2 cellular contexts compared by ENCODE assay signal in the genomic region with DNA sequence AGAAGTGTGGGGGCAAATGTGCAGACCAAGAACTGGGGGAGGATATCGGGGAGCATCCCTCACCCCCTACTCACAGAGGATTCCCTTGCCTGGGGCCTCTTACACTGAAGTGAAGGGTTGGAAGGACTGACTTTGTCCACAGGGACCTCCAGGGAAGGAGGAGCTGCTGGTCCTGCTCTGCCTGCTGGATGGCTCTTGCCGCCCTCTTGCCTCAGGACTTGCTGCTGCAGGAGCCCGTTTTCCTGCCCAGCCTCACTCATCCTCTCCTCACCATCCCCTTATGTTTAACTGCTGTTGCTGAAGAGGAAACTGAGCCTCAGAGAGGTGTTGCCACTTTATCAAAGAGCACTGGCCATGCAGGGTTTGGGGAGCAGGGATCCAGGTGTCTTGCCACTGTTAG.
TF ChIP-seq lines count a peak whose summit lies in the region.

No MANE protein-coding gene starts in this region.

TF ChIP-seq in GM23338, 12 proteins besides CTCF, POLR2A, EP300 and RAD21:
- no peak for TF ChIP-seq CREB1 (CRISPR knock-in tag; IDR thresholded peaks at IDR 0.05; ENCODE audit: low read depth)
- TF ChIP-seq STAT1 (IDR thresholded peaks at IDR 0.05; ENCODE audit: unreplicated experiment) = no peak
- no peak for TF ChIP-seq EZH2phosphoT487 (IDR thresholded peaks at IDR 0.05; ENCODE audit: unreplicated experiment)
- TF ChIP-seq ZNF114 (CRISPR knock-in tag; IDR thresholded peaks at IDR 0.05) = no peak
- TF ChIP-seq EZH2 (IDR thresholded peaks at IDR 0.05; ENCODE audit: low read depth, unreplicated experiment) = no peak
- TF ChIP-seq POLR2AphosphoS5 (IDR thresholded peaks at IDR 0.05; ENCODE audit: low read depth) = no peak
- TF ChIP-seq, protein P1, sequence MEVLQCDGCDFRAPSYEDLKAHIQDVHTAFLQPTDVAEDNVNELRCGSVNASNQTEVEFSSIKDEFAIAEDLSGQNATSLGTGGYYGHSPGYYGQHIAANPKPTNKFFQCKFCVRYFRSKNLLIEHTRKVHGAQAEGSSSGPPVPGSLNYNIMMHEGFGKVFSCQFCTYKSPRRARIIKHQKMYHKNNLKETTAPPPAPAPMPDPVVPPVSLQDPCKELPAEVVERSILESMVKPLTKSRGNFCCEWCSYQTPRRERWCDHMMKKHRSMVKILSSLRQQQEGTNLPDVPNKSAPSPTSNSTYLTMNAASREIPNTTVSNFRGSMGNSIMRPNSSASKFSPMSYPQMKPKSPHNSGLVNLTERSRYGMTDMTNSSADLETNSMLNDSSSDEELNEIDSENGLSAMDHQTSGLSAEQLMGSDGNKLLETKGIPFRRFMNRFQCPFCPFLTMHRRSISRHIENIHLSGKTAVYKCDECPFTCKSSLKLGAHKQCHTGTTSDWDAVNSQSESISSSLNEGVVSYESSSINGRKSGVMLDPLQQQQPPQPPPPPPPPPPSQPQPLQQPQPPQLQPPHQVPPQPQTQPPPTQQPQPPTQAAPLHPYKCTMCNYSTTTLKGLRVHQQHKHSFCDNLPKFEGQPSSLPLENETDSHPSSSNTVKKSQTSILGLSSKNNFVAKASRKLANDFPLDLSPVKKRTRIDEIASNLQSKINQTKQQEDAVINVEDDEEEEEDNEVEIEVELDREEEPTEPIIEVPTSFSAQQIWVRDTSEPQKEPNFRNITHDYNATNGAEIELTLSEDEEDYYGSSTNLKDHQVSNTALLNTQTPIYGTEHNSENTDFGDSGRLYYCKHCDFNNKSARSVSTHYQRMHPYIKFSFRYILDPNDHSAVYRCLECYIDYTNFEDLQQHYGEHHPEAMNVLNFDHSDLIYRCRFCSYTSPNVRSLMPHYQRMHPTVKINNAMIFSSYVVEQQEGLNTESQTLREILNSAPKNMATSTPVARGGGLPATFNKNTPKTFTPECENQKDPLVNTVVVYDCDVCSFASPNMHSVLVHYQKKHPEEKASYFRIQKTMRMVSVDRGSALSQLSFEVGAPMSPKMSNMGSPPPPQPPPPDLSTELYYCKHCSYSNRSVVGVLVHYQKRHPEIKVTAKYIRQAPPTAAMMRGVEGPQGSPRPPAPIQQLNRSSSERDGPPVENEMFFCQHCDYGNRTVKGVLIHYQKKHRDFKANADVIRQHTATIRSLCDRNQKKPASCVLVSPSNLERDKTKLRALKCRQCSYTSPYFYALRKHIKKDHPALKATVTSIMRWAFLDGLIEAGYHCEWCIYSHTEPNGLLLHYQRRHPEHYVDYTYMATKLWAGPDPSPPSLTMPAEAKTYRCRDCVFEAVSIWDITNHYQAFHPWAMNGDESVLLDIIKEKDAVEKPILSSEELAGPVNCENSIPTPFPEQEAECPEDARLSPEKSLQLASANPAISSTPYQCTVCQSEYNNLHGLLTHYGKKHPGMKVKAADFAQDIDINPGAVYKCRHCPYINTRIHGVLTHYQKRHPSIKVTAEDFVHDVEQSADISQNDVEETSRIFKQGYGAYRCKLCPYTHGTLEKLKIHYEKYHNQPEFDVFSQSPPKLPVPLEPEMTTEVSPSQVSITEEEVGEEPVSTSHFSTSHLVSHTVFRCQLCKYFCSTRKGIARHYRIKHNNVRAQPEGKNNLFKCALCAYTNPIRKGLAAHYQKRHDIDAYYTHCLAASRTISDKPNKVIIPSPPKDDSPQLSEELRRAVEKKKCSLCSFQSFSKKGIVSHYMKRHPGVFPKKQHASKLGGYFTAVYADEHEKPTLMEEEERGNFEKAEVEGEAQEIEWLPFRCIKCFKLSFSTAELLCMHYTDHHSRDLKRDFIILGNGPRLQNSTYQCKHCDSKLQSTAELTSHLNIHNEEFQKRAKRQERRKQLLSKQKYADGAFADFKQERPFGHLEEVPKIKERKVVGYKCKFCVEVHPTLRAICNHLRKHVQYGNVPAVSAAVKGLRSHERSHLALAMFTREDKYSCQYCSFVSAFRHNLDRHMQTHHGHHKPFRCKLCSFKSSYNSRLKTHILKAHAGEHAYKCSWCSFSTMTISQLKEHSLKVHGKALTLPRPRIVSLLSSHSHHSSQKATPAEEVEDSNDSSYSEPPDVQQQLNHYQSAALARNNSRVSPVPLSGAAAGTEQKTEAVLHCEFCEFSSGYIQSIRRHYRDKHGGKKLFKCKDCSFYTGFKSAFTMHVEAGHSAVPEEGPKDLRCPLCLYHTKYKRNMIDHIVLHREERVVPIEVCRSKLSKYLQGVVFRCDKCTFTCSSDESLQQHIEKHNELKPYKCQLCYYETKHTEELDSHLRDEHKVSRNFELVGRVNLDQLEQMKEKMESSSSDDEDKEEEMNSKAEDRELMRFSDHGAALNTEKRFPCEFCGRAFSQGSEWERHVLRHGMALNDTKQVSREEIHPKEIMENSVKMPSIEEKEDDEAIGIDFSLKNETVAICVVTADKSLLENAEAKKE (CRISPR knock-in tag; IDR thresholded peaks at IDR 0.05) = no peak

TF ChIP-seq in IMR-90, 13 proteins besides CTCF, POLR2A, EP300 and RAD21:
- TF ChIP-seq, protein P2, sequence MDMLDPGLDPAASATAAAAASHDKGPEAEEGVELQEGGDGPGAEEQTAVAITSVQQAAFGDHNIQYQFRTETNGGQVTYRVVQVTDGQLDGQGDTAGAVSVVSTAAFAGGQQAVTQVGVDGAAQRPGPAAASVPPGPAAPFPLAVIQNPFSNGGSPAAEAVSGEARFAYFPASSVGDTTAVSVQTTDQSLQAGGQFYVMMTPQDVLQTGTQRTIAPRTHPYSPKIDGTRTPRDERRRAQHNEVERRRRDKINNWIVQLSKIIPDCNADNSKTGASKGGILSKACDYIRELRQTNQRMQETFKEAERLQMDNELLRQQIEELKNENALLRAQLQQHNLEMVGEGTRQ (IDR thresholded peaks at IDR 0.05; ENCODE audit: low read depth, low read length) = no peak
- no peak for TF ChIP-seq MAFK (IDR thresholded peaks at IDR 0.05; ENCODE audit: low read depth, low read length)
- no peak for TF ChIP-seq RFX5 (IDR thresholded peaks at IDR 0.05; ENCODE audit: low read depth, low read length)
- TF ChIP-seq, protein P3, sequence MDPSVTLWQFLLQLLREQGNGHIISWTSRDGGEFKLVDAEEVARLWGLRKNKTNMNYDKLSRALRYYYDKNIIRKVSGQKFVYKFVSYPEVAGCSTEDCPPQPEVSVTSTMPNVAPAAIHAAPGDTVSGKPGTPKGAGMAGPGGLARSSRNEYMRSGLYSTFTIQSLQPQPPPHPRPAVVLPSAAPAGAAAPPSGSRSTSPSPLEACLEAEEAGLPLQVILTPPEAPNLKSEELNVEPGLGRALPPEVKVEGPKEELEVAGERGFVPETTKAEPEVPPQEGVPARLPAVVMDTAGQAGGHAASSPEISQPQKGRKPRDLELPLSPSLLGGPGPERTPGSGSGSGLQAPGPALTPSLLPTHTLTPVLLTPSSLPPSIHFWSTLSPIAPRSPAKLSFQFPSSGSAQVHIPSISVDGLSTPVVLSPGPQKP (IDR thresholded peaks at IDR 0.05; ENCODE audit: borderline replicate concordance, low read depth, low read length) = no peak
- no peak for TF ChIP-seq MXI1 (IDR thresholded peaks at IDR 0.05; ENCODE audit: borderline replicate concordance, low read depth, low read length)
- no peak for TF ChIP-seq NFE2L2 (IDR thresholded peaks at IDR 0.05; ENCODE audit: low read depth, low read length)
- no peak for TF ChIP-seq CHD1 (IDR thresholded peaks at IDR 0.05; ENCODE audit: low read depth, low read length)
- TF ChIP-seq CEBPB (IDR thresholded peaks at IDR 0.05; ENCODE audit: low read depth, low read length) = no peak
- no peak for TF ChIP-seq RCOR1 (IDR thresholded peaks at IDR 0.05; ENCODE audit: insufficient replicate concordance, low read length)
- TF ChIP-seq FOS (IDR thresholded peaks at IDR 0.05; ENCODE audit: low read depth, low read length) = no peak
- no peak for TF ChIP-seq MAZ (IDR thresholded peaks at IDR 0.05; ENCODE audit: borderline replicate concordance, low read depth, low read length)
- TF ChIP-seq SMC3 (IDR thresholded peaks at IDR 0.05; ENCODE audit: low read depth, low read length) = no peak
- no peak for TF ChIP-seq BHLHE40 (IDR thresholded peaks at IDR 0.05; ENCODE audit: low read depth, low read length)
